Comparison of ENCODE assay signal across 1 cellular context in genomic region chr19:14080887-14081796, GRCh38.
TF ChIP-seq lines count a peak whose summit lies in the region.

No MANE protein-coding gene starts in this region.

TF ChIP-seq in HepG2, 621 proteins besides CTCF, POLR2A, EP300 and RAD21 (continued from another document and continues in another):
- TF ChIP-seq PBX3 (CRISPR knock-in tag; IDR thresholded peaks at IDR 0.05; ENCODE audit: borderline replicate concordance), result no peak
- TF ChIP-seq ZBTB44 (CRISPR knock-in tag; IDR thresholded peaks at IDR 0.05), result no peak
- no peak for TF ChIP-seq AHR (CRISPR knock-in tag; IDR thresholded peaks at IDR 0.05)
- peak; percentile 77 for TF ChIP-seq ZNF687 (CRISPR knock-in tag; IDR thresholded peaks at IDR 0.05)
- TF ChIP-seq SCMH1 (CRISPR knock-in tag; IDR thresholded peaks at IDR 0.05; ENCODE audit: borderline replicate concordance), result no peak
- TF ChIP-seq ZBTB14 (CRISPR knock-in tag; IDR thresholded peaks at IDR 0.05), result no peak
- TF ChIP-seq ZNF558 (CRISPR knock-in tag; IDR thresholded peaks at IDR 0.05; ENCODE audit: borderline replicate concordance), result no peak
- peak; percentile 75 for TF ChIP-seq ZFP91 (CRISPR knock-in tag; IDR thresholded peaks at IDR 0.05; ENCODE audit: borderline replicate concordance)
- no peak for TF ChIP-seq SNAI1 (CRISPR knock-in tag; IDR thresholded peaks at IDR 0.05; ENCODE audit: borderline replicate concordance)
- no peak for TF ChIP-seq ISX (CRISPR knock-in tag; conservative IDR thresholded peaks at IDR 0.05)
- no peak for TF ChIP-seq IRF1 (CRISPR knock-in tag; IDR thresholded peaks at IDR 0.05; ENCODE audit: low read depth)
- TF ChIP-seq ATAD3A (CRISPR knock-in tag; IDR thresholded peaks at IDR 0.05), result no peak
- peak; percentile 67 for TF ChIP-seq ZNF614 (CRISPR knock-in tag; IDR thresholded peaks at IDR 0.05; ENCODE audit: borderline replicate concordance)
- no peak for TF ChIP-seq TIGD3 (CRISPR knock-in tag; IDR thresholded peaks at IDR 0.05; ENCODE audit: borderline replicate concordance)
- no peak for TF ChIP-seq ZNF33A (CRISPR knock-in tag; IDR thresholded peaks at IDR 0.05; ENCODE audit: borderline replicate concordance)
- no peak for TF ChIP-seq LBX2 (CRISPR knock-in tag; IDR thresholded peaks at IDR 0.05; ENCODE audit: borderline replicate concordance)
- no peak for TF ChIP-seq ZNF530 (CRISPR knock-in tag; IDR thresholded peaks at IDR 0.05; ENCODE audit: low read depth)
- TF ChIP-seq ZNF136 (CRISPR knock-in tag; IDR thresholded peaks at IDR 0.05; ENCODE audit: low read depth), result no peak
- peak; percentile 47; the same call in 1 of the 2 replicates for TF ChIP-seq MXD4 (CRISPR knock-in tag; IDR thresholded peaks at IDR 0.05)
- no peak for TF ChIP-seq IRX3 (CRISPR knock-in tag; IDR thresholded peaks at IDR 0.05; ENCODE audit: borderline replicate concordance, low read depth)
- 0 out of 2 replicates have a peak, but pooled peaks have one; percentile 9 for TF ChIP-seq SNAPC2 (CRISPR knock-in tag; IDR thresholded peaks at IDR 0.05)
- TF ChIP-seq CCDC6 (CRISPR knock-in tag; IDR thresholded peaks at IDR 0.05), result 0 out of 2 replicates have a peak, but pooled peaks have one; percentile 58
- TF ChIP-seq FIP1L1 (IDR thresholded peaks at IDR 0.05; ENCODE audit: borderline replicate concordance, insufficient read depth, low read depth, low read length), result no peak
- TF ChIP-seq KLF15 (CRISPR knock-in tag; IDR thresholded peaks at IDR 0.05; ENCODE audit: borderline replicate concordance), result peak; percentile 33; the same call in 1 of the 2 replicates
- no peak for TF ChIP-seq FUBP1 (CRISPR knock-in tag; IDR thresholded peaks at IDR 0.05; ENCODE audit: borderline replicate concordance)
- TF ChIP-seq ZBTB26 (CRISPR knock-in tag; IDR thresholded peaks at IDR 0.05; ENCODE audit: borderline replicate concordance), result peak; percentile 74; the same call in 1 of the 2 replicates
- TF ChIP-seq ELF1 (CRISPR knock-in tag; IDR thresholded peaks at IDR 0.05), result peak; percentile 97
- no peak for TF ChIP-seq ZNF354B (CRISPR knock-in tag; IDR thresholded peaks at IDR 0.05)
- TF ChIP-seq KLF11 (CRISPR knock-in tag; IDR thresholded peaks at IDR 0.05), result peak; percentile 31; the same call in 1 of the 2 replicates
- no peak for TF ChIP-seq FOXA1 (IDR thresholded peaks at IDR 0.05)
- peak; percentile 55 for TF ChIP-seq FOXA1 (CRISPR knock-in tag; IDR thresholded peaks at IDR 0.05)
- no peak for TF ChIP-seq CBFB (CRISPR knock-in tag; IDR thresholded peaks at IDR 0.05)
- peak; percentile 80; the same call in 1 of the 2 replicates for TF ChIP-seq FOXK2 (IDR thresholded peaks at IDR 0.05)
- TF ChIP-seq MYC (CRISPR knock-in tag; IDR thresholded peaks at IDR 0.05; ENCODE audit: borderline replicate concordance), result peak; percentile 17; the same call in 1 of the 2 replicates
- TF ChIP-seq MNT (IDR thresholded peaks at IDR 0.05), result no peak
- TF ChIP-seq BHLHE40 (IDR thresholded peaks at IDR 0.05; ENCODE audit: low read length), result no peak
- no peak for TF ChIP-seq ZBTB8A (CRISPR knock-in tag; IDR thresholded peaks at IDR 0.05; ENCODE audit: borderline replicate concordance, low read depth)
- peak; percentile 78; the same call in 1 of the 2 replicates for TF ChIP-seq ZNF746 (CRISPR knock-in tag; IDR thresholded peaks at IDR 0.05)
- peak; percentile 80; the same call in 2 of the 3 replicates for TF ChIP-seq MXI1 (IDR thresholded peaks at IDR 0.05; ENCODE audit: borderline replicate concordance, low read depth, low read length)
- 0 out of 2 replicates have a peak, but pooled peaks have one; percentile 1 for TF ChIP-seq HOXD1 (CRISPR knock-in tag; IDR thresholded peaks at IDR 0.05)
- no peak for TF ChIP-seq ZBTB37 (CRISPR knock-in tag; IDR thresholded peaks at IDR 0.05)
- TF ChIP-seq SNAPC5 (CRISPR knock-in tag; IDR thresholded peaks at IDR 0.05; ENCODE audit: borderline replicate concordance), result no peak
